Comparison of ENCODE assay signal across 8 cellular contexts in genomic region chr9:19493174-19493811, GRCh38.
DNase-seq lines count a peak whose midpoint lies in the region; ATAC-seq lines count a peak whose summit lies in the region.

No MANE protein-coding gene starts in this region.

- H3K27ac ChIP-seq in BLaER1 treated with 17β-estradiol and CSF1 and Interleukin-3, amounts not matched to agents 10 nM and 100 nM: peak overlapping the region in 3 of 11 experiments; percentile 6 to 49 (median 22); a peak in 2 of 22 replicates
- H3K27ac ChIP-seq in epithelial cell of prostate (peak overlapping the region; percentile 12), muscle layer of duodenum (ENCODE audit: low read length) (no peak overlapping the region), subcutaneous abdominal adipose tissue (ENCODE audit: low read depth, low read length) (peak overlapping the region; percentile 71)

- no peaks in the 10 kb centered on the region for H4K20me1 ChIP-seq in BLaER1 treated with 17β-estradiol and CSF1 and Interleukin-3, amounts not matched to agents 10 nM and 100 nM

- DNase-seq in NCI-H524 (lab: John Stamatoyannopoulos, UW) (peak; percentile 82 to 90), epithelial cell of prostate (ENCODE audit: low read depth, low spot score) (no peak)
- DNase-seq in activated CD8-positive, alpha-beta memory T cell treated with anti-CD3 and anti-CD28 coated beads, Interleukin-2, amount 50 U/mL, for 4 hours: peak; percentile 24

- ATAC-seq in GM19035 (IDR thresholded peaks at IDR 0.05; ENCODE audit: unreplicated experiment): peak; percentile 68
- peak; percentile 63 for ATAC-seq in HG03280 (IDR thresholded peaks at IDR 0.05; ENCODE audit: unreplicated experiment)

- peak overlapping the region in 3 of 10 experiments; percentile 26 to 48 (median 37); a peak in 4 of 20 replicates for H3K4me3 ChIP-seq in BLaER1 treated with 17β-estradiol and CSF1 and Interleukin-3, amounts not matched to agents 10 nM and 100 nM
- H3K4me3 ChIP-seq in muscle layer of duodenum (ENCODE audit: low read depth in 1 of 2, low read length in 2 of 2): peak overlapping the region; percentile 34 to 45
- H3K4me3 ChIP-seq in subcutaneous abdominal adipose tissue (ENCODE audit: low read depth in 1 of 5, low read length in 5 of 5): peak overlapping the region; percentile 34 to 61 (median 48)

- no peaks in the 10 kb centered on the region for H3K9me3 ChIP-seq in BLaER1 treated with 17β-estradiol and CSF1 and Interleukin-3, amounts not matched to agents 10 nM and 100 nM (replicated peaks in 1 of 11)
- H3K9me3 ChIP-seq in muscle layer of duodenum (ENCODE audit: control insufficient read depth in 1 of 2, low read length in 2 of 2): no peaks in the 10 kb centered on the region
- H3K9me3 ChIP-seq in subcutaneous abdominal adipose tissue (ENCODE audit: control insufficient read depth in 5 of 5, low read length in 5 of 5): no peaks in the 10 kb centered on the region

- no peaks in the 10 kb centered on the region for H3K27me3 ChIP-seq in BLaER1 treated with 17β-estradiol and CSF1 and Interleukin-3, amounts not matched to agents 10 nM and 100 nM
- H3K27me3 ChIP-seq in muscle layer of duodenum (ENCODE audit: low read depth, low read length) (no peaks in the 10 kb centered on the region), subcutaneous abdominal adipose tissue (ENCODE audit: control insufficient read depth in 5 of 5, insufficient read depth in 4 of 5, low read length in 5 of 5) (peaks cover 0 to 2% (median 0%) of the 10 kb centered on the region in 5 donors)

- H3K36me3 ChIP-seq in BLaER1 treated with 17β-estradiol and CSF1 and Interleukin-3, amounts not matched to agents 10 nM and 100 nM: no peaks in the 10 kb centered on the region
- H3K36me3 ChIP-seq in muscle layer of duodenum (ENCODE audit: control insufficient read depth in 1 of 2, insufficient read depth in 2 of 2, low read length in 2 of 2): no peaks in the 10 kb centered on the region
- H3K36me3 ChIP-seq in subcutaneous abdominal adipose tissue (ENCODE audit: control insufficient read depth in 5 of 5, insufficient read depth in 5 of 5, low read length in 5 of 5): no peaks in the 10 kb centered on the region

- H3K9ac ChIP-seq in BLaER1 treated with 17β-estradiol and CSF1 and Interleukin-3, amounts not matched to agents 10 nM and 100 nM: peak overlapping the region in 3 of 11 experiments; percentile 20 to 46 (median 37); a peak in 4 of 22 replicates
- peak overlapping the region in 4 of 5 donors; percentile 1 to 56 (median 26) for H3K9ac ChIP-seq in subcutaneous abdominal adipose tissue (ENCODE audit: low read length in 5 of 5)

- H3K4me2 ChIP-seq in BLaER1 treated with 17β-estradiol and CSF1 and Interleukin-3, amounts not matched to agents 10 nM and 100 nM: peak overlapping the region; percentile 38 to 91 (median 64)

- peaks cover 8 to 19% (median 14%) of the 10 kb centered on the region in 10 experiments; a peak in 19 of 20 replicates for H3K4me1 ChIP-seq in BLaER1 treated with 17β-estradiol and CSF1 and Interleukin-3, amounts not matched to agents 10 nM and 100 nM
- H3K4me1 ChIP-seq in muscle layer of duodenum (ENCODE audit: control insufficient read depth in 1 of 2, insufficient read depth in 2 of 2, low read length in 2 of 2) (peaks cover 0 to 8% of the 10 kb centered on the region in 2 donors), subcutaneous abdominal adipose tissue (ENCODE audit: control insufficient read depth in 5 of 5, insufficient read depth in 5 of 5, low read length in 5 of 5) (peaks cover 0 to 12% (median 10%) of the 10 kb centered on the region in 5 donors)
